Comparison of ENCODE assay signal across 29 cellular contexts in genomic region chr20:22562620-22563019, GRCh38. TPM values are rescaled to one million over a fixed set of nuclear protein-coding genes. Genes with fewer than 3 reads are reported as not detected.
"Had no signal": no experiment of that assay in that cellular context is flagged by ENCODE, and none has a peak within 500 bp of the region (broad histone marks: within the 10 kb centered on the region; RNA-seq: fewer than 3 reads in every experiment).

No MANE protein-coding gene starts in this region.

- H3K4me3 ChIP-seq: gastrocnemius medialis, pancreas, right atrium auricular region, smooth muscle cell, stomach, thyroid gland, upper lobe of left lung, vagina had no signal

- H3K36me3 ChIP-seq: gastrocnemius medialis, right atrium auricular region, thyroid gland, upper lobe of left lung, vagina had no signal

- H3K4me1 ChIP-seq: gastrocnemius medialis, right atrium auricular region, thyroid gland, vagina had no signal

- H3K9me3 ChIP-seq: gastrocnemius medialis, pancreas, right atrium auricular region, stomach, thyroid gland, upper lobe of left lung, vagina had no signal

- H3K27ac ChIP-seq: gastrocnemius medialis, right atrium auricular region, thyroid gland, upper lobe of left lung, vagina, VCaP had no signal

- H3K27me3 ChIP-seq: pancreas, vagina had no signal

- DNase-seq: activated CD4-positive, alpha-beta T cell treated with anti-CD3 and anti-CD28 coated beads for 48 hours; activated CD4-positive, alpha-beta T cell treated with anti-CD3 and anti-CD28 coated beads, Interleukin-2, amount 50 U/mL, for 48 hours; activated CD8-positive, alpha-beta memory T cell treated with anti-CD3 and anti-CD28 coated beads for 24 hours; activated effector memory CD4-positive, alpha-beta T cell treated with Interleukin-2 at 50 U/mL for 16 hours; activated naive CD4-positive, alpha-beta T cell treated with Interleukin-2 at 50 U/mL for 16 hours; anterior cingulate cortex; effector CD8-positive, alpha-beta T cell; gastrocnemius medialis; glutamatergic neuron; islet precursor cell; left ventricle myocardium superior; naive B cell; nephron progenitor cell; pancreas; stimulated activated CD4-positive, alpha-beta T cell treated with anti-CD3 and anti-CD28 coated beads, Interleukin-1b, Interleukin-23, amount 100 ng/mL, for 48 hours; stimulated activated CD4-positive, alpha-beta T cell treated with anti-CD3 and anti-CD28 coated beads, Interleukin-4, amount 100 ng/mL, for 4 hours; stimulated activated CD8-positive, alpha-beta memory T cell treated with anti-CD3 and anti-CD28 coated beads, Interleukin-4, amount 100 ng/mL, for 48 hours; stimulated activated naive B cell treated with anti-CD40 and anti-IgM and Interleukin-4, amounts not matched to agents 10 μg/mL and 1 μg/mL and 100 μg/mL, for 72 hours; stomach; thyroid gland; upper lobe of left lung had no signal

RNA-seq across cellular contexts. Expression of gene FOXA2, which starts 21.8 kb away (rescaled TPM):
- total RNA-seq: dermis microvascular lymphatic vessel endothelial cell, epithelial cell of proximal tubule, left ventricle myocardium superior, lung microvascular endothelial cell, pulmonary artery endothelial cell, right atrium auricular region, smooth muscle cell, vagina had no signal
